25 cellular contexts compared by ENCODE assay signal in genomic region chr12:6319446-6319845, GRCh38. TPM values are rescaled to one million over a fixed set of nuclear protein-coding genes. Genes with fewer than 3 reads are reported as not detected.
DNase-seq lines count a peak whose midpoint lies in the region; ATAC-seq, FAIRE-seq and TF ChIP-seq lines count a peak whose summit lies in the region.
"Had no signal": no experiment of that assay in that cellular context is flagged by ENCODE, and none has a peak within 500 bp of the region (broad histone marks: within the 10 kb centered on the region; RNA-seq: fewer than 3 reads in every experiment).

No MANE protein-coding gene starts in this region.

- peak overlapping the region; percentile 12 for H3K27ac Mint-ChIP-seq in Caco-2 (ENCODE audit: unreplicated experiment)

- H3K4me3 Mint-ChIP-seq in Caco-2 (ENCODE audit: unreplicated experiment): no peak overlapping the region

- H3K4me2 ChIP-seq in A549 (no peak overlapping the region), osteoblast (ENCODE audit: insufficient read depth, low read length) (no peak overlapping the region)

- CTCF ChIA-PET in A549 (lab: Yijun Ruan, JAX): interaction anchor here (1.2 to 4.5 kb wide), 5 partner anchors 16 to 145 kb away, joined by 3 to 56 read pairs (median 4); partner anchors contain the start of gene LTBR
- CTCF ChIA-PET in Caco-2 (lab: Charles Lee): no interaction called here

- TF ChIP-seq CTCF in A549 (IDR thresholded peaks at IDR 0.05): no peak
- no peak for TF ChIP-seq CTCF in Caco-2 (IDR thresholded peaks at IDR 0.05; ENCODE audit: insufficient read depth in 1 of 2, low read depth in 1 of 2, low read length in 1 of 2, severe bottlenecking in 1 of 2, unreplicated experiment in 1 of 2)
- no peak for TF ChIP-seq CTCF in osteoblast (IDR thresholded peaks at IDR 0.05; ENCODE audit: extremely low read depth, low read depth, low read length)

- H3K4me3 ChIP-seq in A549: no peak overlapping the region
- no peak overlapping the region for H3K4me3 ChIP-seq in Caco-2 (ENCODE audit: low read depth, low read length)
- H3K4me3 ChIP-seq in osteoblast (ENCODE audit: insufficient read depth, low read length): no peak overlapping the region
- H3K4me3 ChIP-seq: BLaER1 treated with 17β-estradiol and CSF1 and Interleukin-3, amounts not matched to agents 10 nM and 100 nM had no signal

- intact Hi-C loops in Caco-2 (cut with micrococcal nuclease; ENCODE audit: unreplicated experiment): no loop called here

- no peak for TF ChIP-seq POLR2A in A549 (IDR thresholded peaks at IDR 0.05; ENCODE audit: low read length)

- no peaks in the 10 kb centered on the region for H3K9me3 Mint-ChIP-seq in Caco-2 (ENCODE audit: unreplicated experiment)
- H3K9me3 Mint-ChIP-seq: CD8-positive, alpha-beta T cell had no signal

- no peak for TF ChIP-seq EP300 in A549 (IDR thresholded peaks at IDR 0.05)

- DNase-seq in A549 (ENCODE audit: low read depth in 1 of 2, low spot score in 1 of 2): no peak
- DNase-seq in Caco-2: no peak
- DNase-seq in astrocyte of the hippocampus (ENCODE audit: low read depth, low spot score): peak; percentile 4
- DNase-seq in osteoblast (ENCODE audit: insufficient read length, low spot score, missing footprints): peak; percentile 64
- DNase-seq in activated CD4-positive, CD25-positive, alpha-beta regulatory T cell treated with anti-CD3 and anti-CD28 coated beads, Interleukin-2, amount 50 U/mL, for 72 hours: no peak
- DNase-seq in substantia nigra (lab: John Stamatoyannopoulos, UW): no peak
- DNase-seq: Calu3; CD8-positive, alpha-beta T cell; DMS153; Kasumi-1; NCI-H1694; NCI-H2081; NCI-H2171; NCI-H345; NCI-H524; NCI-H774; NK-92 treated with Interleukin-12 subunit alpha and Interleukin-12 subunit beta, amount 100 ng/mL, for 24 hours; SIG-M5 had no signal

- WGBS in A549 (ENCODE audit: missing lambda C conversion rate): 77% methylated on average over 4 of the region's 4 CpGs

- H3K27ac ChIP-seq in A549 (peak overlapping the region in 1 of 2 experiments; percentile 4; a peak in 2 of 6 replicates), osteoblast (ENCODE audit: low read depth, low read length) (no peak overlapping the region), substantia nigra (ENCODE audit: low read depth, low read length, poor library complexity, severe bottlenecking) (no peak overlapping the region)
- H3K27ac ChIP-seq: RWPE1 had no signal

- POLR2A ChIA-PET in A549 (lab: Yijun Ruan, JAX): interaction anchor here (0.9 to 2.5 kb wide), 4 partner anchors 16 to 151 kb away, joined by 4 to 12 read pairs (median 6); partner anchors contain the start of gene VAMP1
- POLR2A ChIA-PET in Caco-2 (lab: Charles Lee): interaction anchor here (0.6 to 0.8 kb wide), 2 partner anchors 9 to 56 kb away, joined by 3 read pairs; no protein-coding TSS in a partner anchor

- no peaks in the 10 kb centered on the region for H3K79me2 ChIP-seq in osteoblast (ENCODE audit: insufficient read depth, low read length)

- no peak for FAIRE-seq in A549 (lab: Jason Lieb, UNC)
- FAIRE-seq: G401.6, GM12892, GM18507 had no signal

- ATAC-seq in A549: no peak
- ATAC-seq in HG02623 (IDR thresholded peaks at IDR 0.05; ENCODE audit: unreplicated experiment): no peak
- ATAC-seq: CD8-positive, alpha-beta T cell had no signal

- TSS peak; percentile 3 for BruUV-seq in Caco-2 (replicated peaks; lab: Mats Ljungman, UMichigan)

- H3K36me3 ChIP-seq in Caco-2 (ENCODE audit: control insufficient read depth, insufficient read depth, low read length) (peaks cover 13% of the 10 kb centered on the region), osteoblast (ENCODE audit: insufficient read depth, low read length) (peaks cover 2% of the 10 kb centered on the region)

- H3K4me1 ChIP-seq in A549 (peaks cover 77% of the 10 kb centered on the region), Caco-2 (peaks cover 24% of the 10 kb centered on the region), osteoblast (ENCODE audit: insufficient read depth, low read length) (peaks cover 17% of the 10 kb centered on the region)

- TF ChIP-seq RAD21 in A549 (conservative IDR thresholded peaks at IDR 0.05 in 1 of 2, IDR thresholded peaks at IDR 0.05 in 1 of 2): no peak

- H4K20me1 ChIP-seq in osteoblast (ENCODE audit: insufficient read depth, low read length): no peaks in the 10 kb centered on the region

- peaks cover 33% of the 10 kb centered on the region for H3K4me1 Mint-ChIP-seq in Caco-2 (ENCODE audit: low read depth, unreplicated experiment)

- peaks cover 81% of the 10 kb centered on the region for H3K36me3 Mint-ChIP-seq in Caco-2 (ENCODE audit: insufficient read depth, unreplicated experiment)
- H3K36me3 Mint-ChIP-seq: CD8-positive, alpha-beta T cell had no signal

- no peaks in the 10 kb centered on the region for H3K27me3 Mint-ChIP-seq in Caco-2 (ENCODE audit: insufficient read depth, unreplicated experiment)

- H3K9me3 ChIP-seq in A549 (no peaks in the 10 kb centered on the region), Caco-2 (no peaks in the 10 kb centered on the region), osteoblast (ENCODE audit: low read depth, low read length) (no peaks in the 10 kb centered on the region)
- H3K9me3 ChIP-seq: BLaER1 treated with 17β-estradiol and CSF1 and Interleukin-3, amounts not matched to agents 10 nM and 100 nM had no signal

- no peaks in the 10 kb centered on the region for H3K27me3 ChIP-seq in Caco-2 (replicated peaks; ENCODE audit: control insufficient read depth, insufficient read depth, low read length)
- no peaks in the 10 kb centered on the region for H3K27me3 ChIP-seq in osteoblast (ENCODE audit: insufficient read depth, low read length)

- no peak overlapping the region for H2AFZ ChIP-seq in osteoblast (ENCODE audit: low read length)

TF ChIP-seq in A549, 52 proteins besides CTCF, POLR2A, EP300 and RAD21:
- TF ChIP-seq ZC3H11A (IDR thresholded peaks at IDR 0.05): no peak
- TF ChIP-seq POLR2AphosphoS2 (conservative IDR thresholded peaks at IDR 0.05; ENCODE audit: low read length): peak; percentile 85
TF ChIP-seq in A549: peak in this region for 1.

RNA-seq across cellular contexts. Expression of gene PLEKHG6, which starts 9.0 kb away (rescaled TPM):
- polyA plus RNA-seq in A549 (2011; rRNA removed) (0.25 and 0.31 TPM in 2 replicates), A549 (2017; fragmentation: RNase III; extraction: RNeasy Plus Mini Kit Qiagen cat#74134 plus additional on column Dnase treatment) (0.15 to 0.29 TPM (median 0.16 TPM) in 3 replicates)
- 0.26 and 0.70 TPM in 2 replicates for polyA plus RNA-seq in A549 (2012; cell fraction: cytosol; rRNA removed)
- 0.26 and 0.33 TPM in 2 replicates for polyA plus RNA-seq in A549 (2012; cell fraction: nucleus; rRNA removed)
- 0.41 and 0.88 TPM in 2 replicates for polyA minus RNA-seq in A549 (2011; rRNA and poly(A)+ RNA removed)
- total RNA-seq in Caco-2 (2022) (109 and 123 TPM in 2 replicates), osteoblast (not detected in 2 replicates)
- total RNA-seq: CD8-positive, alpha-beta T cell; MCF 10A had no signal

RNA-seq across cellular contexts. Expression of gene TNFRSF1A, which starts 22.4 kb away (rescaled TPM):
- polyA plus RNA-seq in A549 (2011; rRNA removed): 460 and 621 TPM in 2 replicates
- 275 and 344 TPM in 2 replicates for polyA plus RNA-seq in A549 (2012; cell fraction: cytosol; rRNA removed)
- polyA plus RNA-seq in A549 (2012; cell fraction: nucleus; rRNA removed): 409 and 455 TPM in 2 replicates
- polyA plus RNA-seq in A549 (2017; fragmentation: RNase III; extraction: RNeasy Plus Mini Kit Qiagen cat#74134 plus additional on column Dnase treatment): 324 to 416 TPM (median 367 TPM) in 3 replicates
- 307 and 325 TPM in 2 replicates for polyA minus RNA-seq in A549 (2011; rRNA and poly(A)+ RNA removed)
- total RNA-seq in Caco-2 (2022): 79.0 and 79.4 TPM in 2 replicates
- total RNA-seq in osteoblast: 228 and 255 TPM in 2 replicates

RNA-seq across cellular contexts. Expression of gene SCNN1A, which starts 55.9 kb away (rescaled TPM):
- 7.0 and 7.6 TPM in 2 replicates for polyA plus RNA-seq in A549 (2011; rRNA removed)
- polyA plus RNA-seq in A549 (2012; cell fraction: cytosol; rRNA removed): 4.2 and 6.8 TPM in 2 replicates
- 14.1 and 14.4 TPM in 2 replicates for polyA plus RNA-seq in A549 (2012; cell fraction: nucleus; rRNA removed)
- 4.3 to 6.0 TPM (median 5.7 TPM) in 3 replicates for polyA plus RNA-seq in A549 (2017; fragmentation: RNase III; extraction: RNeasy Plus Mini Kit Qiagen cat#74134 plus additional on column Dnase treatment)
- polyA minus RNA-seq in A549 (2011; rRNA and poly(A)+ RNA removed): 6.4 and 12.4 TPM in 2 replicates
- 52.6 and 53.5 TPM in 2 replicates for total RNA-seq in Caco-2 (2022)
- under 0.01 and 0.36 TPM in 2 replicates for total RNA-seq in osteoblast

Comparison
In these comparisons a context has a peak if more than half of its experiments do, and no peak if none do; other contexts are left out.
1. DNase-seq: peak in astrocyte of the hippocampus (single experiment) and osteoblast (single experiment); none in A549 (0 of 2), Caco-2 (0 of 2), activated CD4-positive, CD25-positive, alpha-beta regulatory T cell treated with anti-CD3 and anti-CD28 coated beads, Interleukin-2, amount 50 U/mL, for 72 hours (single experiment) and substantia nigra (0 of 49).
2. RNA of gene PLEKHG6, which starts 9.0 kb away (total RNA-seq): 109 to 123 TPM in Caco-2; not detected in osteoblast; every median in the first group is over 100 times any median in the second.
3. RNA of gene SCNN1A, which starts 55.9 kb away (total RNA-seq): 52.6 to 53.5 TPM in Caco-2; under 0.01 to 0.36 TPM in osteoblast; every median in the first group is over 10 times any median in the second.